Comparison of ENCODE assay signal across 15 cellular contexts in genomic region chr12:101855364-101855884, GRCh38. TPM values are rescaled to one million over a fixed set of nuclear protein-coding genes. Genes with fewer than 3 reads are reported as not detected.
DNase-seq lines count a peak whose midpoint lies in the region; ATAC-seq, FAIRE-seq and TF ChIP-seq lines count a peak whose summit lies in the region.
"Had no signal": no experiment of that assay in that cellular context is flagged by ENCODE, and none has a peak within 500 bp of the region (broad histone marks: within the 10 kb centered on the region; RNA-seq: fewer than 3 reads in every experiment).

No MANE protein-coding gene starts in this region.

- H2AFZ ChIP-seq in GM12878 (ENCODE audit: control insufficient read depth, low read depth, low read length): peak overlapping the region; percentile 71

- H3K36me3 Mint-ChIP-seq in CD8-positive, alpha-beta memory T cell: no peaks in the 10 kb centered on the region
- no peaks in the 10 kb centered on the region for H3K36me3 Mint-ChIP-seq in activated naive CD8-positive, alpha-beta T cell treated with anti-CD3 and anti-CD28 coated beads, Interleukin-2, amount 50 U/mL, for 24 hours (ENCODE audit: low read depth)
- no peaks in the 10 kb centered on the region for H3K36me3 Mint-ChIP-seq in activated naive CD8-positive, alpha-beta T cell treated with anti-CD3 and anti-CD28 coated beads for 36 hours
- H3K36me3 Mint-ChIP-seq: activated naive CD8-positive, alpha-beta T cell had no signal

- no peaks in the 10 kb centered on the region for H3K9me3 Mint-ChIP-seq in CD8-positive, alpha-beta memory T cell
- no peaks in the 10 kb centered on the region for H3K9me3 Mint-ChIP-seq in activated naive CD8-positive, alpha-beta T cell treated with anti-CD3 and anti-CD28 coated beads, Interleukin-2, amount 50 U/mL, for 24 hours
- no peaks in the 10 kb centered on the region for H3K9me3 Mint-ChIP-seq in activated naive CD8-positive, alpha-beta T cell treated with anti-CD3 and anti-CD28 coated beads for 36 hours

- peak overlapping the region; percentile 26; the same call in 1 of the 2 replicates for H3K4me2 ChIP-seq in GM12878 (ENCODE audit: control insufficient read depth, insufficient read depth)

- no peak overlapping the region for H3K27ac Mint-ChIP-seq in CD8-positive, alpha-beta memory T cell
- H3K27ac Mint-ChIP-seq in activated naive CD8-positive, alpha-beta T cell treated with anti-CD3 and anti-CD28 coated beads, Interleukin-2, amount 50 U/mL, for 24 hours: no peak overlapping the region
- no peak overlapping the region for H3K27ac Mint-ChIP-seq in activated naive CD8-positive, alpha-beta T cell treated with anti-CD3 and anti-CD28 coated beads for 36 hours
- H3K27ac Mint-ChIP-seq: activated naive CD8-positive, alpha-beta T cell had no signal

- no peak for FAIRE-seq in GM12878 (lab: Jason Lieb, UNC)

- no peaks in the 10 kb centered on the region for H3K4me1 Mint-ChIP-seq in CD8-positive, alpha-beta memory T cell
- peaks cover 27% of the 10 kb centered on the region for H3K4me1 Mint-ChIP-seq in activated naive CD8-positive, alpha-beta T cell treated with anti-CD3 and anti-CD28 coated beads, Interleukin-2, amount 50 U/mL, for 24 hours
- peaks cover 26% of the 10 kb centered on the region for H3K4me1 Mint-ChIP-seq in activated naive CD8-positive, alpha-beta T cell treated with anti-CD3 and anti-CD28 coated beads for 36 hours

- WGBS in GM12878 (ENCODE audit: insufficient coverage, insufficient replicate concordance, low lambda C conversion rate, missing lambda C conversion rate): 65% methylated on average over 3 of the region's 3 CpGs
- WGBS in mesodermal cell (ENCODE audit: insufficient coverage in 2 of 2), 2 experiments: 38 to 100% methylated on average over 1 of the region's 3 CpGs

- POLR2A ChIA-PET in CD8-positive, alpha-beta memory T cell (lab: Charles Lee): no interaction called here
- POLR2A ChIA-PET in GM12878 (lab: Charles Lee): interaction anchor here (0.5 to 2.0 kb wide), 8 partner anchors 16 to 63 kb away, joined by 3 to 7 read pairs (median 4); partner anchors contain the start of gene DRAM1

- H3K27ac ChIP-seq in CD8-positive, alpha-beta memory T cell (ENCODE audit: low read depth, low read length): peak overlapping the region; percentile 59
- peak overlapping the region; percentile 75 for H3K27ac ChIP-seq in GM12878 (ENCODE audit: control insufficient read depth, insufficient read depth)
- H3K27ac ChIP-seq in mesodermal cell (ENCODE audit: low read depth, low read length, severe bottlenecking): peak overlapping the region; percentile 83
- H3K27ac ChIP-seq: C4-2B, tibial artery had no signal

- no peak for TF ChIP-seq RAD21 in GM12878 (IDR thresholded peaks at IDR 0.05; ENCODE audit: insufficient read depth, low read depth, low read length)

- no peaks in the 10 kb centered on the region for H3K27me3 Mint-ChIP-seq in CD8-positive, alpha-beta memory T cell
- H3K27me3 Mint-ChIP-seq in activated naive CD8-positive, alpha-beta T cell treated with anti-CD3 and anti-CD28 coated beads, Interleukin-2, amount 50 U/mL, for 24 hours: no peaks in the 10 kb centered on the region
- H3K27me3 Mint-ChIP-seq in activated naive CD8-positive, alpha-beta T cell treated with anti-CD3 and anti-CD28 coated beads for 36 hours: no peaks in the 10 kb centered on the region

- no TSS peak for BruUV-seq in GM12878 (replicated peaks; lab: Mats Ljungman, UMichigan)

- H3K27me3 ChIP-seq in CD8-positive, alpha-beta memory T cell (ENCODE audit: insufficient read depth, low read length, poor library complexity, severe bottlenecking): no peaks in the 10 kb centered on the region
- no peaks in the 10 kb centered on the region for H3K27me3 ChIP-seq in GM12878 (replicated peaks in 1 of 2; ENCODE audit: control insufficient read depth in 2 of 2, insufficient read depth in 2 of 2, low read length in 1 of 2)
- H3K27me3 ChIP-seq: tibial artery had no signal

- TF ChIP-seq EP300 in GM12878 (IDR thresholded peaks at IDR 0.05; ENCODE audit: borderline replicate concordance in 1 of 2, control insufficient read depth in 1 of 2, low read depth in 2 of 2, low read length in 2 of 2): no peak

- SMC1A ChIA-PET in GM12878 (lab: Charles Lee; ENCODE audit: uncharacterized antibody, unreplicated experiment): interaction anchor here (0.7 to 2.5 kb wide), 21 partner anchors 8 to 876 kb away, joined by 3 to 18 read pairs (median 4); partner anchors contain the start of gene GNPTAB

- no peaks in the 10 kb centered on the region for H4K20me1 ChIP-seq in GM12878 (ENCODE audit: control insufficient read depth, insufficient read depth)

- CTCF ChIA-PET in CD8-positive, alpha-beta memory T cell (lab: Charles Lee): interaction anchor here (1.5 kb wide), 1 partner anchor 20 kb away, joined by 3 read pairs; no protein-coding TSS in a partner anchor
- CTCF ChIA-PET in GM12878 (lab: Yijun Ruan, JAX): interaction anchor here (0.8 to 3.2 kb wide), 9 partner anchors 15 to 83 kb away, joined by 3 to 38 read pairs (median 3); partner anchors contain the start of gene GNPTAB

- no peaks in the 10 kb centered on the region for H3K79me2 ChIP-seq in GM12878 (ENCODE audit: control insufficient read depth, insufficient read depth, low read length)

- no peaks in the 10 kb centered on the region for H3K9me3 ChIP-seq in CD8-positive, alpha-beta memory T cell (ENCODE audit: low read length)
- H3K9me3 ChIP-seq in GM12878 (replicated peaks; ENCODE audit: control insufficient read depth, insufficient read depth, low read length) (peaks cover 10% of the 10 kb centered on the region), mesodermal cell (ENCODE audit: control insufficient read depth, low read length) (no peaks in the 10 kb centered on the region)
- H3K9me3 ChIP-seq: tibial artery had no signal

- RAD21 ChIA-PET in GM12878 (lab: Charles Lee; ENCODE audit: unreplicated experiment): interaction anchor here (0.8 to 2.7 kb wide), 8 partner anchors 15 to 82 kb away, joined by 3 to 16 read pairs (median 4); partner anchors contain the start of gene GNPTAB

- DNase-seq in CD8-positive, alpha-beta memory T cell: no peak
- DNase-seq in KBM-7 (peak; percentile 97), GM12878 (ENCODE audit: low read depth, low spot score) (no peak), iPS-NIHi7 (ENCODE audit: extremely low spot score) (no peak), NCI-H1048 (lab: John Stamatoyannopoulos, UW) (no peak)
- no peak for DNase-seq in activated naive CD8-positive, alpha-beta T cell treated with anti-CD3 and anti-CD28 coated beads, Interleukin-2, amount 50 U/mL, for 24 hours
- DNase-seq in activated naive CD8-positive, alpha-beta T cell treated with anti-CD3 and anti-CD28 coated beads for 36 hours: no peak
- DNase-seq: effector memory CD4-positive, alpha-beta T cell; NCI-H2081 treated with DMSO at 0.1 percent for 48 hours; occipital lobe; SHP77; tibial artery had no signal

- in situ Hi-C loops in KBM-7 (cut with MboI; ENCODE audit: low pct_unique_long_range_greater_than_20kb, low sequenced_read_pairs): no loop called here
- in situ Hi-C loops in GM12878 (cut with MboI): no loop called here

- intact Hi-C loops in GM12878 (cut with micrococcal nuclease; ENCODE audit: unreplicated experiment): no loop called here

- H3K4me1 ChIP-seq in CD8-positive, alpha-beta memory T cell (ENCODE audit: insufficient read depth, low read length): no peaks in the 10 kb centered on the region
- H3K4me1 ChIP-seq in GM12878 (ENCODE audit: control insufficient read depth, insufficient read depth, low read length): peaks cover 58% of the 10 kb centered on the region
- H3K4me1 ChIP-seq in mesodermal cell (ENCODE audit: control insufficient read depth, insufficient read depth, low read length, poor library complexity, severe bottlenecking): peaks cover 20% of the 10 kb centered on the region

- H3K4me3 Mint-ChIP-seq in CD8-positive, alpha-beta memory T cell: no peak overlapping the region
- no peak overlapping the region for H3K4me3 Mint-ChIP-seq in activated naive CD8-positive, alpha-beta T cell treated with anti-CD3 and anti-CD28 coated beads, Interleukin-2, amount 50 U/mL, for 24 hours
- H3K4me3 Mint-ChIP-seq in activated naive CD8-positive, alpha-beta T cell treated with anti-CD3 and anti-CD28 coated beads for 36 hours: no peak overlapping the region
- H3K4me3 Mint-ChIP-seq: activated naive CD8-positive, alpha-beta T cell had no signal

- no peak overlapping the region for H3K4me3 ChIP-seq in CD8-positive, alpha-beta memory T cell (ENCODE audit: low read length)
- H3K4me3 ChIP-seq in GM12878 (no peak overlapping the region), mesodermal cell (ENCODE audit: extremely low read depth, insufficient read depth, low read length, poor library complexity, severe bottlenecking) (no peak overlapping the region)
- H3K4me3 ChIP-seq: tibial artery had no signal

- H3K9ac ChIP-seq in GM12878 (ENCODE audit: control insufficient read depth, insufficient read depth, low read length): no peak overlapping the region

- no peak for ATAC-seq in GM12878
- ATAC-seq in activated naive CD8-positive, alpha-beta T cell treated with anti-CD3 and anti-CD28 coated beads, Interleukin-2, amount 50 U/mL, for 24 hours: no peak

- no peak for TF ChIP-seq CTCF in GM12878 (IDR thresholded peaks at IDR 0.05 in 2 of 3, conservative IDR thresholded peaks at IDR 0.05 in 1 of 3; ENCODE audit: control insufficient read depth in 2 of 3, extremely low read depth in 1 of 3, insufficient read depth in 1 of 3, low read depth in 3 of 3, low read length in 3 of 3)

- no peak for TF ChIP-seq POLR2A in GM12878 (IDR thresholded peaks at IDR 0.05; ENCODE audit: low read depth, low read length)

- H3K36me3 ChIP-seq in CD8-positive, alpha-beta memory T cell (ENCODE audit: insufficient read depth, low read length): no peaks in the 10 kb centered on the region
- H3K36me3 ChIP-seq in GM12878 (ENCODE audit: control insufficient read depth in 2 of 2, insufficient read depth in 2 of 2, low read length in 1 of 2) (no peaks in the 10 kb centered on the region), mesodermal cell (ENCODE audit: control insufficient read depth, insufficient read depth, low read length) (no peaks in the 10 kb centered on the region)
- H3K36me3 ChIP-seq: tibial artery had no signal

RNA-seq across cellular contexts. Expression of gene DRAM1, which starts 22.0 kb away (rescaled TPM):
- 1 to 10 TPM; 8.9 to 9.7 TPM for total RNA-seq in CD8-positive, alpha-beta memory T cell
- 5.5 TPM for polyA plus RNA-seq in CD8-positive, alpha-beta memory T cell
- 283 and 300 TPM in 2 replicates for total RNA-seq in GM12878 (2013; cell fraction: nucleolus; rRNA removed)
- total RNA-seq in GM12878 (2014; rRNA removed) (34.0 and 41.1 TPM in 2 replicates), GM12878 (2014; rRNA removed; fragmentation: Illumina TruSeq; extraction: Trizol) (35.2 and 39.4 TPM in 2 replicates), GM12878 (2021) (38.7 and 41.6 TPM in 2 replicates)
- polyA plus RNA-seq in GM12878 (2011; ENCODE audit: low read depth): 17.1 TPM
- polyA plus RNA-seq in GM12878 (2011; rRNA removed) (58.7 and 67.3 TPM in 2 replicates), GM12878 (2014; fragmentation: Illumina TruSeq; extraction: Trizol) (32.9 and 57.7 TPM in 2 replicates), GM12878 (2014; fragmentation: Nextera tagmentation; extraction: Ambion mirVana) (10 to 100 TPM; 22.4 to 34.8 TPM), GM12878 (2014; rRNA removed) (45.9 and 47.2 TPM in 2 replicates), GM12878 (2016; fragmentation: Nextera tagmentation; extraction: Ambion mirVana) (10 to 100 TPM; 89.1 to 91.5 TPM)
- polyA plus RNA-seq in GM12878 (2011; cell fraction: cytosol; rRNA removed): 25.7 and 35.5 TPM in 2 replicates
- polyA plus RNA-seq in GM12878 (2011; cell fraction: nucleus; rRNA removed): 22.0 and 23.4 TPM in 2 replicates
- 32.6 and 42.2 TPM in 2 replicates for polyA plus RNA-seq in GM12878 (2012)
- polyA minus RNA-seq in GM12878 (2011; rRNA and poly(A)+ RNA removed): 76.8 and 90.8 TPM in 2 replicates
- polyA minus RNA-seq in GM12878 (2011; cell fraction: cytosol; rRNA and poly(A)+ RNA removed): 12.6 and 17.9 TPM in 2 replicates
- 56.1 and 123 TPM in 2 replicates for polyA minus RNA-seq in GM12878 (2011; cell fraction: nucleus; rRNA and poly(A)+ RNA removed)
- polyA plus RNA-seq in mesodermal cell (2013, experiment 1 of 2): 28.6 TPM
- polyA plus RNA-seq in mesodermal cell (2013, experiment 2 of 2): 23.0 TPM
- total RNA-seq in activated naive CD8-positive, alpha-beta T cell treated with anti-CD3 and anti-CD28 coated beads for 36 hours: 1 to 10 TPM; 5.2 to 6.7 TPM

RNA-seq across cellular contexts. Expression of gene GNPTAB, which starts 24.7 kb away (rescaled TPM):
- total RNA-seq in CD8-positive, alpha-beta memory T cell: 10 to 100 TPM; 62.1 to 64.7 TPM
- polyA plus RNA-seq in CD8-positive, alpha-beta memory T cell: 49.7 TPM
- 233 and 257 TPM in 2 replicates for total RNA-seq in GM12878 (2013; cell fraction: nucleolus; rRNA removed)
- total RNA-seq in GM12878 (2014; rRNA removed): 32.0 and 33.6 TPM in 2 replicates
- 36.8 and 38.9 TPM in 2 replicates for total RNA-seq in GM12878 (2014; rRNA removed; fragmentation: Illumina TruSeq; extraction: Trizol)
- 31.3 and 36.0 TPM in 2 replicates for total RNA-seq in GM12878 (2021)
- 15.3 TPM for polyA plus RNA-seq in GM12878 (2011; ENCODE audit: low read depth)
- 37.4 and 52.1 TPM in 2 replicates for polyA plus RNA-seq in GM12878 (2011; rRNA removed)
- 20.2 and 21.0 TPM in 2 replicates for polyA plus RNA-seq in GM12878 (2011; cell fraction: cytosol; rRNA removed)
- polyA plus RNA-seq in GM12878 (2011; cell fraction: nucleus; rRNA removed): 19.2 and 25.4 TPM in 2 replicates
- polyA plus RNA-seq in GM12878 (2012): 18.9 and 21.7 TPM in 2 replicates
- polyA plus RNA-seq in GM12878 (2014; fragmentation: Illumina TruSeq; extraction: Trizol): 36.8 and 43.9 TPM in 2 replicates
- 10 to 100 TPM in 1 of 2 experiments, 1 to 10 TPM in 1; 9.8 to 10.5 TPM for polyA plus RNA-seq in GM12878 (2014; fragmentation: Nextera tagmentation; extraction: Ambion mirVana)
- polyA plus RNA-seq in GM12878 (2014; rRNA removed): 21.5 and 24.9 TPM in 2 replicates
- 10 to 100 TPM; 34.5 to 38.0 TPM for polyA plus RNA-seq in GM12878 (2016; fragmentation: Nextera tagmentation; extraction: Ambion mirVana)
- 60.5 and 80.5 TPM in 2 replicates for polyA minus RNA-seq in GM12878 (2011; rRNA and poly(A)+ RNA removed)
- polyA minus RNA-seq in GM12878 (2011; cell fraction: cytosol; rRNA and poly(A)+ RNA removed): 14.0 and 15.3 TPM in 2 replicates
- 24.1 and 46.2 TPM in 2 replicates for polyA minus RNA-seq in GM12878 (2011; cell fraction: nucleus; rRNA and poly(A)+ RNA removed)
- 16.3 TPM for polyA plus RNA-seq in mesodermal cell (2013, experiment 1 of 2)
- polyA plus RNA-seq in mesodermal cell (2013, experiment 2 of 2): 17.5 TPM
- total RNA-seq in activated naive CD8-positive, alpha-beta T cell treated with anti-CD3 and anti-CD28 coated beads for 36 hours: 10 to 100 TPM; 44.9 to 47.4 TPM
